Comparison of ENCODE assay signal across 8 cellular contexts in the genomic region with DNA sequence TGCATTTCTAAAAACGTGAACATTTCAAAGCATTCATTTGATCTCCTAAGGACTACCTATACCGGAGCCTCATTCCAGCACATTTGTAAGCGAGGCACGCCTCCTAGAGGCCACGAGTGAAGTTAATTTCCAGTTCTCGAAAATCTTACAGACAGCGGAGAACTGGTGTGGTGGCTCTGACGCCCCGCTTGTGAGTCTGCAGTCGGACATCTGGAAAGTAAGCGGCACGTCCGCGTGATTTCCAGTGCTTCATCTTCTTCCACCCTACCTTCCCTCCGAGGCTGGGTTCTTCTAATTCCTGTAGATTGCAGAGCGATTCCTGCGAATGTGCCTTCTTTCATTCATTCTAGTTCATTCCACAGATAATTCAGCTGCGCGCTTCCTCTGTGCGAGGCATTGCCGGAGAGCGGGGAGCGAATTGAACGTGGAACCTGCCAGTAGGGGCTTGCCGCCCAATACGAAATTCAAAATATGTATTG.
DNase-seq lines count a peak whose midpoint lies in the region; ATAC-seq and TF ChIP-seq lines count a peak whose summit lies in the region.

No MANE protein-coding gene starts in this region.

- peak; percentile 65 for DNase-seq in AG04449 (ENCODE audit: low read depth, low spot score)
- peak; percentile 91 for DNase-seq in NCI-H2171 treated with DMSO at 0.1 percent for 48 hours (lab: John Stamatoyannopoulos, UW)
- peak; percentile 76 to 77 for DNase-seq in central memory CD8-positive, alpha-beta T cell (ENCODE audit: low spot score in 2 of 2)
- DNase-seq in islet precursor cell: peak; percentile 94
- peak; percentile 57 to 63 for DNase-seq in stimulated activated CD4-positive, alpha-beta T cell treated with anti-CD3 and anti-CD28 coated beads, Interleukin-15, amount 100 ng/mL, for 1 hour (ENCODE audit: low read depth in 1 of 2, low spot score in 1 of 2)

- peak overlapping the region; percentile 81 for H3K27ac Mint-ChIP-seq in central memory CD8-positive, alpha-beta T cell (ENCODE audit: low read depth)

- TF ChIP-seq CTCF in AG04449 (IDR thresholded peaks at IDR 0.05; ENCODE audit: insufficient read depth, low read length, missing control alignments) (peak; percentile 66), WI38 (IDR thresholded peaks at IDR 0.05; ENCODE audit: low read depth, low read length) (peak; percentile 68)

- POLR2A ChIA-PET in AG04449 (lab: Yijun Ruan, JAX): interaction anchor here (1.1 kb wide), 1 partner anchor 49 kb away, joined by 3 read pairs; no protein-coding TSS in a partner anchor

- peak overlapping the region; percentile 94 for H3K4me3 Mint-ChIP-seq in central memory CD8-positive, alpha-beta T cell

- peak; percentile 93 for ATAC-seq in GM18861 (IDR thresholded peaks at IDR 0.05; ENCODE audit: unreplicated experiment)
- peak; percentile 86 for ATAC-seq in HG03097 (IDR thresholded peaks at IDR 0.05; ENCODE audit: low FRiP score, unreplicated experiment)
- ATAC-seq in central memory CD8-positive, alpha-beta T cell (replicated peaks; ENCODE audit: extremely low read depth, poor library complexity, severe bottlenecking): peak; percentile 84

- H3K27me3 Mint-ChIP-seq in central memory CD8-positive, alpha-beta T cell: no peaks in the 10 kb centered on the region

- H3K4me3 ChIP-seq in AG04449 (ENCODE audit: low read depth, low read length) (peak overlapping the region; percentile 87), WI38 (ENCODE audit: low read depth, low read length) (peak overlapping the region; percentile 72)

- H3K4me1 Mint-ChIP-seq in central memory CD8-positive, alpha-beta T cell: peaks cover 35% of the 10 kb centered on the region

- CTCF ChIA-PET in AG04449 (lab: Yijun Ruan, JAX): interaction anchor here (0.6 to 14.2 kb wide), 72 partner anchors 10 to 679 kb away, joined by 3 to 207 read pairs (median 4); a partner anchor contains a TSS

- H3K36me3 Mint-ChIP-seq in central memory CD8-positive, alpha-beta T cell (ENCODE audit: insufficient read depth): peaks cover 7% of the 10 kb centered on the region

- H3K9me3 Mint-ChIP-seq in central memory CD8-positive, alpha-beta T cell: no peaks in the 10 kb centered on the region

Comparison
In these comparisons a context has a peak if more than half of its experiments do, and no peak if none do; other contexts are left out.
1. Peak in every context shown above with its lines: DNase-seq, ATAC-seq and H3K4me3 ChIP-seq.